ENCODE assay signal across 10 cellular contexts in genomic region chr18:76499596-76500340, GRCh38. TPM values are rescaled to one million over a fixed set of nuclear protein-coding genes. Genes with fewer than 3 reads are reported as not detected.
A peak's percentile ranks its signal among the peaks of the same experiment; 100 is the strongest.
DNase-seq lines count a peak whose midpoint lies in the region; ATAC-seq and TF ChIP-seq lines count a peak whose summit lies in the region.
"Had no signal": no experiment of that assay in that cellular context is flagged by ENCODE, and none has a peak within 500 bp of the region (broad histone marks: within the 10 kb centered on the region; RNA-seq: fewer than 3 reads in every experiment).

No MANE protein-coding gene starts in this region.

- peaks cover 0 to 2% (median 0%) of the 10 kb centered on the region in 5 experiments for H3K9me3 Mint-ChIP-seq in brain

- H3K36me3 ChIP-seq in testis (ENCODE audit: low read depth, missing control alignments): no peaks in the 10 kb centered on the region
- H3K36me3 ChIP-seq: esophagus squamous epithelium had no signal

- no peaks in the 10 kb centered on the region for H3K27me3 ChIP-seq in right cardiac atrium (ENCODE audit: control insufficient read depth, insufficient read depth)
- no peaks in the 10 kb centered on the region for H3K27me3 ChIP-seq in testis

- TF ChIP-seq CTCF in brain (conservative IDR thresholded peaks at IDR 0.05): no peak
- no peak for TF ChIP-seq CTCF in testis (IDR thresholded peaks at IDR 0.05)

- DNase-seq in kidney glomerular epithelial cell (lab: John Stamatoyannopoulos, UW) (no peak), right cardiac atrium (no peak), testis (no peak)
- no peak for DNase-seq in activated CD8-positive, alpha-beta memory T cell treated with anti-CD3 and anti-CD28 coated beads, Interleukin-2, amount 50 U/mL, for 48 hours
- DNase-seq: activated gamma-delta T cell, esophagus squamous epithelium had no signal

- H3K4me1 ChIP-seq in right cardiac atrium (ENCODE audit: control insufficient read depth, insufficient read depth, low read length) (no peaks in the 10 kb centered on the region), testis (peaks cover 3% of the 10 kb centered on the region)

- H3K27ac ChIP-seq in right cardiac atrium (ENCODE audit: low read length) (no peak overlapping the region), testis (peak overlapping the region in 1 of 2 donors; percentile 3)

- H3K27ac Mint-ChIP-seq in brain: peak overlapping the region in 3 of 5 experiments; percentile 15 to 32 (median 27)

- H3K9me3 ChIP-seq in right cardiac atrium (ENCODE audit: control insufficient read depth, low read length): no peaks in the 10 kb centered on the region
- no peaks in the 10 kb centered on the region for H3K9me3 ChIP-seq in testis
- H3K9me3 ChIP-seq: esophagus squamous epithelium had no signal

- H3K36me3 Mint-ChIP-seq in brain: no peaks in the 10 kb centered on the region

- peaks cover 50% of the 10 kb centered on the region for H3K4me1 Mint-ChIP-seq in brain

- peaks cover 4% of the 10 kb centered on the region for H3K27me3 Mint-ChIP-seq in brain

- intact Hi-C loops in right cardiac atrium (cut with DNase I): loop anchor here in 2 of 4 donors (10.0 kb wide), 2 partner anchors 55 to 95 kb away; no protein-coding TSS in a partner anchor
- intact Hi-C loops in testis (cut with DNase I; ENCODE audit: low total_unique reads): no loop called here

- TF ChIP-seq POLR2A in GM18505 (IDR thresholded peaks at IDR 0.05; ENCODE audit: borderline replicate concordance, extremely low read depth, insufficient read depth, insufficient read length): no peak
- no peak for TF ChIP-seq POLR2A in testis (IDR thresholded peaks at IDR 0.05)

- H3K4me3 Mint-ChIP-seq in brain: peak overlapping the region in 2 of 5 experiments; percentile 23 to 27

- peak; percentile 84 for ATAC-seq in GM18505 (IDR thresholded peaks at IDR 0.05; ENCODE audit: unreplicated experiment)
- peak; percentile 94 for ATAC-seq in GM21576 (IDR thresholded peaks at IDR 0.05; ENCODE audit: unreplicated experiment)
- ATAC-seq in HG03442 (IDR thresholded peaks at IDR 0.05; ENCODE audit: unreplicated experiment): peak; percentile 93
- ATAC-seq in right cardiac atrium: no peak

- 73% methylated on average over 11 of the region's 11 CpGs for WGBS in right cardiac atrium
- WGBS in testis, 2 donors: 42 to 52% methylated on average over 11 of the region's 11 CpGs

- H3K4me3 ChIP-seq in right cardiac atrium (ENCODE audit: low read length): no peak overlapping the region
- no peak overlapping the region for H3K4me3 ChIP-seq in testis
- H3K4me3 ChIP-seq: esophagus squamous epithelium had no signal

RNA-seq across cellular contexts. Expression of gene ZNF516, which starts 4.7 kb away (rescaled TPM):
- polyA plus RNA-seq in brain (ENCODE audit: insufficient read depth, low read depth, low replicate concordance): 29.0 TPM
- 10 to 100 TPM; 11.0 to 16.2 (median 12.3) TPM for total RNA-seq in right cardiac atrium
- 4.8 TPM for polyA plus RNA-seq in right cardiac atrium
- 100 to 1,000 TPM; 189 to 212 TPM for total RNA-seq in testis
- polyA plus RNA-seq in testis (ENCODE audit: insufficient read depth, low read depth, low replicate concordance): 79.0 TPM

Comparison
In these comparisons a context has a peak if more than half of its experiments do, and no peak if none do; other contexts are left out.
1. ATAC-seq: peak in GM18505 (single experiment), GM21576 (single experiment) and HG03442 (single experiment); none in right cardiac atrium (0 of 2).